In genomic region chr2:128375454-128375853, GRCh38 we compare ENCODE assay signal across 17 cellular contexts. TPM values are rescaled to one million over a fixed set of nuclear protein-coding genes. Genes with fewer than 3 reads are reported as not detected.
DNase-seq lines count a peak whose midpoint lies in the region; ATAC-seq and TF ChIP-seq lines count a peak whose summit lies in the region.
"Had no signal": no experiment of that assay in that cellular context is flagged by ENCODE, and none has a peak within 500 bp of the region (broad histone marks: within the 10 kb centered on the region; RNA-seq: fewer than 3 reads in every experiment).

No MANE protein-coding gene starts in this region.

- H3K4me3 Mint-ChIP-seq in neural progenitor cell = no peak overlapping the region
- H3K4me3 Mint-ChIP-seq in activated CD4-positive, alpha-beta T cell treated with anti-CD3 and anti-CD28 coated beads, Interleukin-2, amount 10 ng/mL, durations not matched to agents 7 days and 5 days = no peak overlapping the region
- H3K4me3 Mint-ChIP-seq: CD4-positive, alpha-beta memory T cell; T-cell had no signal

- H4K8ac ChIP-seq in mesenchymal stem cell (ENCODE audit: low read length) = peak overlapping the region; percentile 97

- no peaks in the 10 kb centered on the region for H3K9me3 Mint-ChIP-seq in neural progenitor cell
- no peaks in the 10 kb centered on the region for H3K9me3 Mint-ChIP-seq in activated CD4-positive, alpha-beta T cell treated with anti-CD3 and anti-CD28 coated beads, Interleukin-2, amount 10 ng/mL, durations not matched to agents 7 days and 5 days
- H3K9me3 Mint-ChIP-seq: CD4-positive, alpha-beta memory T cell; T-cell had no signal

- no peaks in the 10 kb centered on the region for H3K79me2 ChIP-seq in neural progenitor cell (ENCODE audit: low read depth)

- H2BK12ac ChIP-seq in mesenchymal stem cell (ENCODE audit: low read length in 2 of 2) = peak overlapping the region; percentile 97 to 99

- H2AFZ ChIP-seq in mesenchymal stem cell (ENCODE audit: low read depth, low read length) = peak overlapping the region; percentile 21
- no peak overlapping the region for H2AFZ ChIP-seq in neural progenitor cell (replicated peaks)
- H2AFZ ChIP-seq: PC-9 had no signal

- H3K18ac ChIP-seq in mesenchymal stem cell (ENCODE audit: low read depth in 1 of 2, low read length in 2 of 2) = peak overlapping the region; percentile 95 to 98

- no peak for TF ChIP-seq POLR2A in thyroid gland (IDR thresholded peaks at IDR 0.05)

- intact Hi-C loops in thyroid gland (cut with DNase I) = no loop called here

- no peaks in the 10 kb centered on the region for H3K9me3 ChIP-seq in mesenchymal stem cell (ENCODE audit: control insufficient read depth, low read length)
- H3K9me3 ChIP-seq in thyroid gland = no peaks in the 10 kb centered on the region
- no peaks in the 10 kb centered on the region for H3K9me3 ChIP-seq in neural progenitor cell (ENCODE audit: low read depth)

- no peaks in the 10 kb centered on the region for H3K27me3 ChIP-seq in mesenchymal stem cell (ENCODE audit: control insufficient read depth in 1 of 2, insufficient read depth in 1 of 2, low read length in 2 of 2)
- no peaks in the 10 kb centered on the region for H3K27me3 ChIP-seq in thyroid gland
- H3K27me3 ChIP-seq in neural progenitor cell = no peaks in the 10 kb centered on the region

- POLR2A ChIA-PET in activated CD4-positive, alpha-beta T cell treated with anti-CD3 and anti-CD28 coated beads, Interleukin-2, amount 10 ng/mL, durations not matched to agents 7 days and 5 days (lab: Charles Lee) = no interaction called here

- H2BK5ac ChIP-seq in mesenchymal stem cell (ENCODE audit: low read depth, low read length, poor library complexity, severe bottlenecking) = no peak overlapping the region

- H3K4me3 ChIP-seq in mesenchymal stem cell (ENCODE audit: insufficient read depth in 1 of 2, low read depth in 1 of 2, low read length in 2 of 2) (no peak overlapping the region), thyroid gland (replicated peaks in 1 of 3) (no peak overlapping the region), neural progenitor cell (no peak overlapping the region)
- H3K4me3 ChIP-seq: PC-9 had no signal

- DNase-seq in NCI-H526 treated with DMSO at 0.1 percent for 48 hours (lab: John Stamatoyannopoulos, UW) (peak; percentile 76), mesenchymal stem cell (no peak), thyroid gland (peak in 1 of 2 donors; percentile 3), amniotic stem cell (lab: John Stamatoyannopoulos, UW) (no peak), neural progenitor cell (ENCODE audit: low spot score) (no peak)
- no peak for DNase-seq in activated CD4-positive, alpha-beta T cell treated with anti-CD3 and anti-CD28 coated beads, Interleukin-2, amount 10 ng/mL, durations not matched to agents 7 days and 5 days
- DNase-seq: activated T-cell treated with anti-CD3 and anti-CD28 coated beads, Interleukin-2, amount 50 U/mL, for 1 hour; CD4-positive, alpha-beta memory T cell; cortex of kidney; GDM1; NCI-H1417 treated with DMSO at 0.1 percent for 48 hours; PC-9; stimulated activated CD4-positive, alpha-beta T cell treated with anti-CD3 and anti-CD28 coated beads, Interleukin-4, amount 100 ng/mL, for 1 hour had no signal

- no peak for ATAC-seq in HG02678 (IDR thresholded peaks at IDR 0.05; ENCODE audit: unreplicated experiment)
- ATAC-seq: T-cell had no signal

- H3K27ac ChIP-seq in cingulate gyrus (ENCODE audit: low read depth, low read length) (peak overlapping the region; percentile 29), mesenchymal stem cell (ENCODE audit: low read length, poor library complexity, severe bottlenecking) (peak overlapping the region; percentile 32), thyroid gland (peak overlapping the region in 2 of 3 donors; percentile 65 to 70), neural progenitor cell (no peak overlapping the region)
- H3K27ac ChIP-seq: KMS-11, PC-9 had no signal

- WGBS in mesenchymal stem cell = 66% methylated on average over 6 of the region's 7 CpGs
- 79 to 87% methylated on average over 7 of the region's 7 CpGs for WGBS in thyroid gland, 2 donors

- H3K9ac ChIP-seq in mesenchymal stem cell (ENCODE audit: low read length) (no peak overlapping the region), neural progenitor cell (no peak overlapping the region)
- H3K9ac ChIP-seq: KMS-11 had no signal

- H4K91ac ChIP-seq in mesenchymal stem cell (ENCODE audit: low read length) = peak overlapping the region; percentile 99

- H3K36me3 ChIP-seq in mesenchymal stem cell (ENCODE audit: control insufficient read depth in 1 of 2, insufficient read depth in 2 of 2, low read depth in 1 of 2, low read length in 2 of 2) = no peaks in the 10 kb centered on the region
- no peaks in the 10 kb centered on the region for H3K36me3 ChIP-seq in thyroid gland
- no peaks in the 10 kb centered on the region for H3K36me3 ChIP-seq in neural progenitor cell

- H2BK120ac ChIP-seq in mesenchymal stem cell (ENCODE audit: low read depth, low read length) = peak overlapping the region; percentile 92

- H2AK5ac ChIP-seq in mesenchymal stem cell (ENCODE audit: low read length, severe bottlenecking) = peak overlapping the region; percentile 92

- no peak overlapping the region for H3K23ac ChIP-seq in mesenchymal stem cell (ENCODE audit: low read length in 2 of 2)

- H2BK15ac ChIP-seq in mesenchymal stem cell (ENCODE audit: low read depth, poor library complexity, severe bottlenecking) = no peak overlapping the region

- peak overlapping the region; percentile 79 to 93 for H3K4ac ChIP-seq in mesenchymal stem cell (ENCODE audit: low read depth in 1 of 2, low read length in 2 of 2)

- H3K14ac ChIP-seq in mesenchymal stem cell (ENCODE audit: low read length in 2 of 2) = no peak overlapping the region

- peaks cover 13% of the 10 kb centered on the region for H3F3A ChIP-seq in neural progenitor cell (ENCODE audit: low read depth)

- TF ChIP-seq CTCF in thyroid gland (IDR thresholded peaks at IDR 0.05) (no peak), neural progenitor cell (IDR thresholded peaks at IDR 0.05) (no peak)

- no peaks in the 10 kb centered on the region for H3K36me3 Mint-ChIP-seq in neural progenitor cell
- no peaks in the 10 kb centered on the region for H3K36me3 Mint-ChIP-seq in activated CD4-positive, alpha-beta T cell treated with anti-CD3 and anti-CD28 coated beads, Interleukin-2, amount 10 ng/mL, durations not matched to agents 7 days and 5 days (ENCODE audit: low read depth)
- H3K36me3 Mint-ChIP-seq: CD4-positive, alpha-beta memory T cell; T-cell had no signal

- CTCF ChIA-PET in activated CD4-positive, alpha-beta T cell treated with anti-CD3 and anti-CD28 coated beads, Interleukin-2, amount 10 ng/mL, durations not matched to agents 7 days and 5 days (lab: Charles Lee) = no interaction called here

- H3K27me3 Mint-ChIP-seq in neural progenitor cell (ENCODE audit: insufficient read depth, low read depth) = peaks cover 11% of the 10 kb centered on the region
- H3K27me3 Mint-ChIP-seq in activated CD4-positive, alpha-beta T cell treated with anti-CD3 and anti-CD28 coated beads, Interleukin-2, amount 10 ng/mL, durations not matched to agents 7 days and 5 days = no peaks in the 10 kb centered on the region

- H4K20me1 ChIP-seq in neural progenitor cell (ENCODE audit: low read depth) = no peaks in the 10 kb centered on the region

- H3K4me2 ChIP-seq in mesenchymal stem cell (ENCODE audit: low read length, poor library complexity, severe bottlenecking) = no peak overlapping the region
- H3K4me2 ChIP-seq in neural progenitor cell = no peak overlapping the region
- H3K4me2 ChIP-seq: KMS-11, PC-9 had no signal

- H3K79me1 ChIP-seq in mesenchymal stem cell (replicated peaks; ENCODE audit: low read length, poor library complexity, severe bottlenecking) = no peaks in the 10 kb centered on the region

- no peak overlapping the region for H3K27ac Mint-ChIP-seq in neural progenitor cell
- H3K27ac Mint-ChIP-seq in activated CD4-positive, alpha-beta T cell treated with anti-CD3 and anti-CD28 coated beads, Interleukin-2, amount 10 ng/mL, durations not matched to agents 7 days and 5 days = no peak overlapping the region
- H3K27ac Mint-ChIP-seq: CD4-positive, alpha-beta memory T cell; T-cell had no signal

- peaks cover 47% of the 10 kb centered on the region for H3K4me1 Mint-ChIP-seq in neural progenitor cell
- peaks cover 8% of the 10 kb centered on the region for H3K4me1 Mint-ChIP-seq in activated CD4-positive, alpha-beta T cell treated with anti-CD3 and anti-CD28 coated beads, Interleukin-2, amount 10 ng/mL, durations not matched to agents 7 days and 5 days

- H3K4me1 ChIP-seq in mesenchymal stem cell (ENCODE audit: control insufficient read depth, insufficient read depth, low read depth, low read length) (peaks cover 46% of the 10 kb centered on the region), thyroid gland (peaks cover 25 to 52% of the 10 kb centered on the region in 2 donors), neural progenitor cell (peaks cover 26% of the 10 kb centered on the region)

RNA-seq across cellular contexts. Expression of gene HS6ST1, which starts 56.8 kb away (rescaled TPM):
- polyA plus RNA-seq in mesenchymal stem cell (2013, experiment 1 of 2) = 37.7 TPM
- polyA plus RNA-seq in mesenchymal stem cell (2013, experiment 2 of 2) = 37.3 TPM
- 10 to 100 TPM; 27.1 to 35.6 (median 32.5) TPM for total RNA-seq in thyroid gland
- total RNA-seq in neural progenitor cell (ENCODE audit: low replicate concordance) = 31.1 and 71.0 TPM in 2 replicates
- total RNA-seq in activated CD4-positive, alpha-beta T cell treated with anti-CD3 and anti-CD28 coated beads, Interleukin-2, amount 10 ng/mL, durations not matched to agents 7 days and 5 days = 1 to 10 TPM; 7.9 to 8.4 TPM
